In the genomic region with DNA sequence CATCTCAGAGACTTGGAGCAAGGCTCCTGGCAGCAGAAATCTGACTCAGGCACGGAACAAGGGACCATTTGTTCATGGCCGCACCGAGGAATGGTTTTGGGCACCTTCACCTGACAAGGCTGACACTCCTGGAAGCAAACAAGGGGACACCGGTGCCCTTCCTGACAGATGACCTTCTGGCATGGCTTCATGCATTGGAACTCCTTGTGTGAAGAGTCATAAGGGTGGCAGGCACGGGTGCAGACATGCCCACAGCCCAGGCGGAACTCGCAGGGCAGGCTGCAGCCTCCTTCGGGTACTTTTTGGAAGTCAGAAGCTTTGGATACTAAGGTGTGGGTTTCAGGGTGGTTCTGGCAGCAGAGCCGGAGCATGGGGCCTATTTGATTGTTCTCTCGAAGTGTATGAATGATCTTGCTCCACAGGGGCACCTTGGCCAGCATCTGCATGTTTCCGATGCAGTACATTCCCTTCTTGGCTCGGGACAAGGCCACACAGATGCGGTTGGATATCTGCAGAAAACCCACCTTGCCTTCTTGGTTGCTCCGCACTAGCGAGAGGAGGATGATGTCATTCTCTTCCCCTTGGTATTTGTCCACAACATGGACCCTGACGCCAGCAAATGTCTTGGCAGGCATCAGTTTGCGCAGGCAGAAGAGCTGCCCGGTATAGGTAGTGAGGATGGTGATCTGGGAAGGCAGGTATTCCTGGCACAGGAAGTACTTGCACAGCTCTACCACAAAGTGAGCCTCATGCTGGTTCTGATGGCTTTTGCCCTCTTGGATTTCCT, we compare ENCODE assay signal across 25 cellular contexts. TPM values are rescaled to one million over a fixed set of nuclear protein-coding genes. Genes with fewer than 3 reads are reported as not detected.
DNase-seq lines count a peak whose midpoint lies in the region; ATAC-seq, FAIRE-seq and TF ChIP-seq lines count a peak whose summit lies in the region.
"Had no signal": no experiment of that assay in that cellular context is flagged by ENCODE, and none has a peak within 500 bp of the region (broad histone marks: within the 10 kb centered on the region; RNA-seq: fewer than 3 reads in every experiment).

No MANE protein-coding gene starts in this region.

- CTCF ChIA-PET in HCT116 (lab: Charles Lee) (interaction anchor here (0.5 kb wide), 1 partner anchor 248 kb away, joined by 3 read pairs; no protein-coding TSS in a partner anchor), GM12878 (lab: Yijun Ruan, JAX) (interaction anchor here (0.6 to 0.8 kb wide), 3 partner anchors 11 to 105 kb away, joined by 3 read pairs; no protein-coding TSS in a partner anchor)

- no peaks in the 10 kb centered on the region for H4K20me1 ChIP-seq in HCT116 (ENCODE audit: insufficient read depth)
- H4K20me1 ChIP-seq in GM12878 (ENCODE audit: control insufficient read depth, insufficient read depth), result no peaks in the 10 kb centered on the region

- H3K4me1 ChIP-seq in HCT116 (ENCODE audit: control insufficient read depth in 1 of 2, insufficient read depth in 2 of 2, low read length in 2 of 2), result no peaks in the 10 kb centered on the region
- H3K4me1 ChIP-seq in GM12878 (ENCODE audit: control insufficient read depth, insufficient read depth, low read length), result no peaks in the 10 kb centered on the region
- no peaks in the 10 kb centered on the region for H3K4me1 ChIP-seq in testis
- H3K4me1 ChIP-seq: HAP-1 had no signal

- H3K4me2 ChIP-seq in HCT116 (ENCODE audit: low read length), result no peak overlapping the region
- H3K4me2 ChIP-seq in GM12878 (ENCODE audit: control insufficient read depth, insufficient read depth), result no peak overlapping the region
- H3K4me2 ChIP-seq: SK-N-SH, smooth muscle cell had no signal

- TF ChIP-seq POLR2A in HCT116 (IDR thresholded peaks at IDR 0.05; ENCODE audit: borderline replicate concordance, extremely low read depth, insufficient read depth, insufficient read length) (no peak), GM12878 (IDR thresholded peaks at IDR 0.05; ENCODE audit: low read depth, low read length) (no peak), testis (IDR thresholded peaks at IDR 0.05) (no peak)

- POLR2A ChIA-PET in HCT116 (lab: Charles Lee) (no interaction called here), GM12878 (lab: Charles Lee) (interaction anchor here (0.6 kb wide), 1 partner anchor 75 kb away, joined by 4 read pairs; no protein-coding TSS in a partner anchor)
- POLR2A ChIA-PET in naive thymus-derived CD8-positive, alpha-beta T cell (lab: Charles Lee), result no interaction called here

- H3K9me2 ChIP-seq in HCT116 (ENCODE audit: insufficient read depth), result no peaks in the 10 kb centered on the region
- H3K9me2 ChIP-seq: SK-N-SH had no signal

- no peak for FAIRE-seq in GM12878 (lab: Jason Lieb, UNC)
- FAIRE-seq: astrocyte, GM12891 had no signal

- H3K27ac ChIP-seq in HCT116 (ENCODE audit: low read depth, low read length) (no peak overlapping the region), GM12878 (ENCODE audit: control insufficient read depth, insufficient read depth) (no peak overlapping the region), testis (no peak overlapping the region)
- H3K27ac ChIP-seq: esophagus muscularis mucosa, HL-60 had no signal

- ATAC-seq in HCT116, result no peak
- ATAC-seq in GM12878, result no peak
- ATAC-seq in naive thymus-derived CD8-positive, alpha-beta T cell, result no peak
- ATAC-seq: left colon had no signal

- no peak overlapping the region for H2AFZ ChIP-seq in HCT116 (ENCODE audit: low read depth, low read length, poor library complexity, severe bottlenecking)
- H2AFZ ChIP-seq in GM12878 (ENCODE audit: control insufficient read depth, low read depth, low read length), result no peak overlapping the region

- no peaks in the 10 kb centered on the region for H3K9me3 ChIP-seq in HCT116 (ENCODE audit: control insufficient read depth in 1 of 2, insufficient read depth in 1 of 2, low read depth in 1 of 2, low read length in 2 of 2)
- no peaks in the 10 kb centered on the region for H3K9me3 ChIP-seq in GM12878 (replicated peaks; ENCODE audit: control insufficient read depth, insufficient read depth, low read length)
- H3K9me3 ChIP-seq in testis, result no peaks in the 10 kb centered on the region
- H3K9me3 ChIP-seq: esophagus muscularis mucosa, HAP-1, SK-N-SH had no signal

- in situ Hi-C loops in GM12878 (cut with MboI), result no loop called here

- no peak overlapping the region for H3K4me3 Mint-ChIP-seq in naive thymus-derived CD8-positive, alpha-beta T cell
- H3K4me3 Mint-ChIP-seq: activated CD4-positive, alpha-beta T cell treated with anti-CD3 and anti-CD28 coated beads, Interleukin-2, amount 10 ng/mL, durations not matched to agents 7 days and 5 days had no signal

- TF ChIP-seq RAD21 in HCT116 (IDR thresholded peaks at IDR 0.05; ENCODE audit: low read depth), result no peak
- TF ChIP-seq RAD21 in GM12878 (IDR thresholded peaks at IDR 0.05; ENCODE audit: insufficient read depth, low read depth, low read length), result no peak

- H3K27ac Mint-ChIP-seq in naive thymus-derived CD8-positive, alpha-beta T cell, result peak overlapping the region in 6 of 10 donors; percentile 13 to 83 (median 54)
- H3K27ac Mint-ChIP-seq: activated CD4-positive, alpha-beta T cell treated with anti-CD3 and anti-CD28 coated beads, Interleukin-2, amount 10 ng/mL, durations not matched to agents 7 days and 5 days had no signal

- WGBS in GM12878 (ENCODE audit: insufficient coverage, insufficient replicate concordance, low lambda C conversion rate, missing lambda C conversion rate), result 93% methylated on average over 18 of the region's 18 CpGs
- 76 to 84% methylated on average over 13 to 18 of the region's 18 CpGs for WGBS in testis, 2 donors

- H3K27me3 ChIP-seq in HCT116 (ENCODE audit: insufficient read depth, low read length) (no peaks in the 10 kb centered on the region), GM12878 (replicated peaks in 1 of 2; ENCODE audit: control insufficient read depth in 2 of 2, insufficient read depth in 2 of 2, low read length in 1 of 2) (no peaks in the 10 kb centered on the region), testis (no peaks in the 10 kb centered on the region)
- H3K27me3 ChIP-seq: esophagus muscularis mucosa had no signal

- H3K9ac ChIP-seq in HCT116 (ENCODE audit: low read length) (no peak overlapping the region), GM12878 (ENCODE audit: control insufficient read depth, insufficient read depth, low read length) (no peak overlapping the region)
- H3K9ac ChIP-seq: SK-N-SH had no signal

- SMC1A ChIA-PET in GM12878 (lab: Charles Lee; ENCODE audit: uncharacterized antibody, unreplicated experiment), result interaction anchor here (0.6 to 1.6 kb wide), 3 partner anchors 18 to 41 kb away, joined by 3 to 6 read pairs (median 3); no protein-coding TSS in a partner anchor

- H3K27me3 Mint-ChIP-seq in naive thymus-derived CD8-positive, alpha-beta T cell, result no peaks in the 10 kb centered on the region
- H3K27me3 Mint-ChIP-seq: activated CD4-positive, alpha-beta T cell treated with anti-CD3 and anti-CD28 coated beads, Interleukin-2, amount 10 ng/mL, durations not matched to agents 7 days and 5 days had no signal

- no peak for TF ChIP-seq EP300 in GM12878 (IDR thresholded peaks at IDR 0.05; ENCODE audit: borderline replicate concordance in 1 of 2, control insufficient read depth in 1 of 2, low read depth in 2 of 2, low read length in 2 of 2)

- DNase-seq in activated effector memory CD4-positive, alpha-beta T cell treated with anti-CD3 and anti-CD28 coated beads, Interleukin-2, amount 50 U/mL, for 16 hours, result peak; percentile 61
- no peak for DNase-seq in activated effector memory CD4-positive, alpha-beta T cell treated with Interleukin-2 at 50 U/mL for 16 hours
- DNase-seq in HCT116 (ENCODE audit: low read depth, low spot score) (no peak), GM12878 (ENCODE audit: low read depth, low spot score) (no peak), testis (no peak), NCI-H1694 (lab: John Stamatoyannopoulos, UW) (no peak)
- DNase-seq in naive thymus-derived CD8-positive, alpha-beta T cell, result no peak
- DNase-seq in stimulated activated CD4-positive, alpha-beta T cell treated with anti-CD3 and anti-CD28 coated beads, Interleukin-4, amount 100 ng/mL, for 1 hour, result no peak
- DNase-seq: ACHN; activated CD4-positive, alpha-beta T cell treated with anti-CD3 and anti-CD28 coated beads, Interleukin-2, amount 10 ng/mL, durations not matched to agents 7 days and 5 days; activated naive CD4-positive, alpha-beta T cell treated with Interleukin-2 at 50 U/mL for 16 hours; foreskin melanocyte; IMR-90; left colon; NCI-H1105; NCI-H2029; RPMI8226; SK-N-SH; stimulated activated CD4-positive, alpha-beta T cell treated with anti-CD3 and anti-CD28 coated beads, Interleukin-2, amount 100 ng/mL, for 24 hours had no signal

- RAD21 ChIA-PET in HCT116 (lab: Charles Lee; ENCODE audit: low non-redundant PET in 1 of 2, low total read pairs in 2 of 2, uncharacterized antibody in 2 of 2, unreplicated experiment in 2 of 2), result no interaction called here
- RAD21 ChIA-PET in GM12878 (lab: Charles Lee; ENCODE audit: unreplicated experiment), result no interaction called here

- peaks cover under 1 to 93% (median 11%) of the 10 kb centered on the region in 3 donors for H3K36me3 Mint-ChIP-seq in naive thymus-derived CD8-positive, alpha-beta T cell

- BruUV-seq in HCT116 (replicated peaks; lab: Mats Ljungman, UMichigan), result TSS peak; percentile 23
- TSS peak; percentile 41 for BruUV-seq in GM12878 (replicated peaks; lab: Mats Ljungman, UMichigan)

- intact Hi-C loops in HCT116 (cut with micrococcal nuclease) (loop anchor here (5.0 kb wide), 1 partner anchor 283 kb away; no protein-coding TSS in a partner anchor), GM12878 (cut with micrococcal nuclease; ENCODE audit: unreplicated experiment) (no loop called here), testis (cut with DNase I; ENCODE audit: low total_unique reads) (loop anchor here (10.0 kb wide), 1 partner anchor 76 kb away; no protein-coding TSS in a partner anchor)

- H3K36me3 ChIP-seq in HCT116 (ENCODE audit: control insufficient read depth in 1 of 2, insufficient read depth in 2 of 2, low read length in 2 of 2) (peaks cover 49 to 64% of the 10 kb centered on the region in 2 experiments; a peak in 3 of 4 replicates), GM12878 (ENCODE audit: control insufficient read depth in 2 of 2, insufficient read depth in 2 of 2, low read length in 1 of 2) (peaks cover 25 to 45% of the 10 kb centered on the region in 2 experiments), testis (ENCODE audit: low read depth, missing control alignments) (no peaks in the 10 kb centered on the region)

- H3K4me3 ChIP-seq in HCT116 (replicated peaks in 1 of 2; ENCODE audit: low read depth in 1 of 2, low read length in 2 of 2) (no peak overlapping the region), GM12878 (no peak overlapping the region), testis (no peak overlapping the region)
- H3K4me3 ChIP-seq: esophagus muscularis mucosa, HAP-1, smooth muscle cell had no signal

- no peak for TF ChIP-seq CTCF in HCT116 (IDR thresholded peaks at IDR 0.05 in 2 of 3, conservative IDR thresholded peaks at IDR 0.05 in 1 of 3; ENCODE audit: borderline replicate concordance in 1 of 3, insufficient read depth in 1 of 3, low read depth in 2 of 3, low read length in 2 of 3)
- no peak for TF ChIP-seq CTCF in GM12878 (IDR thresholded peaks at IDR 0.05 in 2 of 3, conservative IDR thresholded peaks at IDR 0.05 in 1 of 3; ENCODE audit: control insufficient read depth in 2 of 3, extremely low read depth in 1 of 3, insufficient read depth in 1 of 3, low read depth in 3 of 3, low read length in 3 of 3)
- no peak for TF ChIP-seq CTCF in testis (IDR thresholded peaks at IDR 0.05)

- H3K9me3 Mint-ChIP-seq in naive thymus-derived CD8-positive, alpha-beta T cell, result no peaks in the 10 kb centered on the region
- H3K9me3 Mint-ChIP-seq: activated CD4-positive, alpha-beta T cell treated with anti-CD3 and anti-CD28 coated beads, Interleukin-2, amount 10 ng/mL, durations not matched to agents 7 days and 5 days had no signal

- H3K79me2 ChIP-seq in HCT116 (ENCODE audit: insufficient read depth, low read length) (no peaks in the 10 kb centered on the region), GM12878 (ENCODE audit: control insufficient read depth, insufficient read depth, low read length) (no peaks in the 10 kb centered on the region)

- peaks cover 0 to 6% (median 3%) of the 10 kb centered on the region in 4 donors for H3K4me1 Mint-ChIP-seq in naive thymus-derived CD8-positive, alpha-beta T cell

RNA-seq across cellular contexts. Expression of a gene that starts 28.8 kb away (rescaled TPM):
- 24.1 TPM for total RNA-seq in HCT116 (2021; ENCODE audit: unreplicated experiment)
- 11.8 and 14.2 TPM in 2 replicates for polyA plus RNA-seq in HCT116 (2012)
- total RNA-seq in GM12878 (2013; cell fraction: nucleolus; rRNA removed), result 51.3 and 51.5 TPM in 2 replicates
- total RNA-seq in GM12878 (2014; rRNA removed), result 31.5 and 32.1 TPM in 2 replicates
- 26.3 and 27.8 TPM in 2 replicates for total RNA-seq in GM12878 (2014; rRNA removed; fragmentation: Illumina TruSeq; extraction: Trizol)
- 29.8 and 30.6 TPM in 2 replicates for total RNA-seq in GM12878 (2021)
- polyA plus RNA-seq in GM12878 (2011; ENCODE audit: low read depth), result 14.5 TPM
- polyA plus RNA-seq in GM12878 (2011; rRNA removed), result 6.9 and 9.1 TPM in 2 replicates
- polyA plus RNA-seq in GM12878 (2011; cell fraction: cytosol; rRNA removed), result 14.1 and 18.0 TPM in 2 replicates
- polyA plus RNA-seq in GM12878 (2011; cell fraction: nucleus; rRNA removed), result 6.9 and 11.6 TPM in 2 replicates
- polyA plus RNA-seq in GM12878 (2012), result 16.7 and 17.2 TPM in 2 replicates
- 26.4 and 28.5 TPM in 2 replicates for polyA plus RNA-seq in GM12878 (2014; fragmentation: Illumina TruSeq; extraction: Trizol)
- polyA plus RNA-seq in GM12878 (2014; fragmentation: Nextera tagmentation; extraction: Ambion mirVana), result 10 to 100 TPM in 1 of 2 experiments, 1 to 10 TPM in 1; 7.4 to 14.6 TPM
- 16.4 and 18.2 TPM in 2 replicates for polyA plus RNA-seq in GM12878 (2014; rRNA removed)
- 10 to 100 TPM; 24.9 to 27.2 TPM for polyA plus RNA-seq in GM12878 (2016; fragmentation: Nextera tagmentation; extraction: Ambion mirVana)
- 30.2 and 32.8 TPM in 2 replicates for polyA minus RNA-seq in GM12878 (2011; rRNA and poly(A)+ RNA removed)
- polyA minus RNA-seq in GM12878 (2011; cell fraction: cytosol; rRNA and poly(A)+ RNA removed), result 14.2 and 16.9 TPM in 2 replicates
- 15.8 and 18.1 TPM in 2 replicates for polyA minus RNA-seq in GM12878 (2011; cell fraction: nucleus; rRNA and poly(A)+ RNA removed)
- total RNA-seq in naive thymus-derived CD8-positive, alpha-beta T cell, result 10 to 100 TPM; 56.4 to 57.2 TPM
- polyA plus RNA-seq in naive thymus-derived CD8-positive, alpha-beta T cell, result 10 to 100 TPM; 28.1 to 45.0 (median 35.8) TPM
- 10 to 100 TPM; 31.6 to 37.2 TPM for total RNA-seq in testis
- 39.9 TPM for polyA plus RNA-seq in testis (ENCODE audit: insufficient read depth, low read depth, low replicate concordance)

RNA-seq across cellular contexts. Expression of a gene that starts 29.9 kb away (rescaled TPM):
- 32.1 TPM for total RNA-seq in HCT116 (2021; ENCODE audit: unreplicated experiment)
- 28.0 and 31.7 TPM in 2 replicates for polyA plus RNA-seq in HCT116 (2012)
- 38.5 and 40.4 TPM in 2 replicates for total RNA-seq in GM12878 (2013; cell fraction: nucleolus; rRNA removed)
- total RNA-seq in GM12878 (2014; rRNA removed), result 56.0 and 57.3 TPM in 2 replicates
- 55.0 and 59.4 TPM in 2 replicates for total RNA-seq in GM12878 (2014; rRNA removed; fragmentation: Illumina TruSeq; extraction: Trizol)
- 45.4 and 50.0 TPM in 2 replicates for total RNA-seq in GM12878 (2021)
- polyA plus RNA-seq in GM12878 (2011; ENCODE audit: low read depth), result 22.3 TPM
- polyA plus RNA-seq in GM12878 (2011; rRNA removed), result 25.0 and 37.2 TPM in 2 replicates
- polyA plus RNA-seq in GM12878 (2011; cell fraction: cytosol; rRNA removed), result 56.5 and 62.8 TPM in 2 replicates
- polyA plus RNA-seq in GM12878 (2011; cell fraction: nucleus; rRNA removed), result 42.8 and 59.0 TPM in 2 replicates
- 32.7 and 33.1 TPM in 2 replicates for polyA plus RNA-seq in GM12878 (2012)
- 55.2 and 68.6 TPM in 2 replicates for polyA plus RNA-seq in GM12878 (2014; fragmentation: Illumina TruSeq; extraction: Trizol)
- 10 to 100 TPM; 19.8 to 33.4 TPM for polyA plus RNA-seq in GM12878 (2014; fragmentation: Nextera tagmentation; extraction: Ambion mirVana)
- 50.6 and 52.5 TPM in 2 replicates for polyA plus RNA-seq in GM12878 (2014; rRNA removed)
- polyA plus RNA-seq in GM12878 (2016; fragmentation: Nextera tagmentation; extraction: Ambion mirVana), result 10 to 100 TPM; 74.9 to 78.8 TPM
- 30.1 and 46.4 TPM in 2 replicates for polyA minus RNA-seq in GM12878 (2011; rRNA and poly(A)+ RNA removed)
- polyA minus RNA-seq in GM12878 (2011; cell fraction: cytosol; rRNA and poly(A)+ RNA removed), result 21.0 TPM in 2 replicates
- polyA minus RNA-seq in GM12878 (2011; cell fraction: nucleus; rRNA and poly(A)+ RNA removed), result 12.5 and 30.6 TPM in 2 replicates
- total RNA-seq in naive thymus-derived CD8-positive, alpha-beta T cell, result 10 to 100 TPM; 65.1 to 65.2 TPM
- 10 to 100 TPM; 28.4 to 57.7 (median 37.9) TPM for polyA plus RNA-seq in naive thymus-derived CD8-positive, alpha-beta T cell
- total RNA-seq in testis, result 10 to 100 TPM; 53.3 to 54.1 TPM
- polyA plus RNA-seq in testis (ENCODE audit: insufficient read depth, low read depth, low replicate concordance), result 58.3 TPM
